ENCODE assay signal across 8 cellular contexts in the genomic region with DNA sequence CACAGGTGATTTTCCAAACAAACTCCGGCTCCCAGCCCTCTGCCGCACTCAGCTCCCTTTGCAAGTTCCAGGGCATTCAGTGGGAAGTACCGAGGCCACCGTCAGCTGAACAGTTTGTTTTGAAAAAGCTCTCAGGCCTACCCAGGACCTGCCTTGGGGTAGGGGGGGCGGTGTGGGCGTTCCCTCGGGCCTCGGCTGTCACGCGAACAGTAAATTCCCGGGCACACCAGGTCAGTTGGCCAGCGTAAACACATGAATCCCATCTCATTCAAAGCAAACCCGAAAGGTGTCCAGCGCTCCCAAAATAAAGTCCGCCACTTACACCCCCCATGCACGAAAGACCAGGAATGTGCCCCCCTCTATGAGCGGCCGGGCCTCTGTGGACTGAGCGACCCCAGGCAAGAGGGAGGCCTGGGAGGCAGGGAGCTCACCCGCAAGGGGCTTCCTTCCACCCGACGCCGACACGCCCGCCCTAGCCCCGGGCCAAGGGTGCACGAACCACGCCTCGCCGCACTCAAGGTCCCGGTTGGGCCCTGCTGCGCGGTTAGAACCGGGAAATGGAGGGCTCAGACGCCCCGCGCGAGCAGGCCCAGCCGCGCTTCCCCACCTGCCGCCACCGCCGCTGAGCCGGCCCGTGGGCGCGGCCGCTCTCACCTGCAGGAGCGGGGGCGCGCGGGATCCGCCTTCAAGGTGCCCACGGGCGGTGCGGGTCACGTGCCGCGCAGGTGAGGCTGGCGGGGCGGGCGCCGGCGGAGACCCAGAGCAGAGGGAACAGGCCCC. TPM values are rescaled to one million over a fixed set of nuclear protein-coding genes. Genes with fewer than 3 reads are reported as not detected.
A peak's percentile ranks its signal among the peaks of the same experiment; 100 is the strongest.
DNase-seq lines count a peak whose midpoint lies in the region; ATAC-seq and TF ChIP-seq lines count a peak whose summit lies in the region.

Gene WDSUB1, minus strand, starts transcription at position 775 of the 780 bp plus-strand sequence. CDS start 3,634 bp downstream, outside the sequence.

- ATAC-seq in GM23338 (peak; percentile 82), right lobe of liver (peak; percentile 44 to 56 (median 52))

- H3K36me3 ChIP-seq in GM23338 (ENCODE audit: insufficient read depth) (no peaks in the 10 kb centered on the region), right lobe of liver (no peaks in the 10 kb centered on the region)

- H3K4me3 Mint-ChIP-seq in GM23338, result peak within 1 kb of the TSS; percentile 89

- H3K9me3 ChIP-seq in right lobe of liver, result no peaks in the 10 kb centered on the region

- WGBS in right lobe of liver (ENCODE audit: insufficient coverage, low coverage, low lambda C conversion rate, missing lambda C conversion rate), result 0% methylated on average over 22 of the region's 64 CpGs

- H3K9me3 Mint-ChIP-seq in GM23338, result no peaks in the 10 kb centered on the region

- H3K4me2 ChIP-seq in GM23338, result peak within 1 kb of the TSS; percentile 96

- no peaks in the 10 kb centered on the region; the same call in 1 of the 2 replicates for H3K4me1 ChIP-seq in GM23338 (ENCODE audit: insufficient read depth)
- peaks cover 0 to 5% (median 0%) of the 10 kb centered on the region in 4 donors for H3K4me1 ChIP-seq in right lobe of liver

- peak within 1 kb of the TSS; percentile 93 for H3K27ac ChIP-seq in GM23338 (ENCODE audit: low read depth)
- peak within 1 kb of the TSS; percentile 36 to 97 (median 92) for H3K27ac ChIP-seq in dorsolateral prefrontal cortex
- peak within 1 kb of the TSS; percentile 76 to 87 (median 83) for H3K27ac ChIP-seq in right lobe of liver

- 0 out of 2 replicates have a peak, but pooled peaks cover 4% of the 10 kb centered on the region for H3F3A ChIP-seq in GM23338 (replicated peaks; ENCODE audit: low read depth)

- TF ChIP-seq POLR2A in right lobe of liver (IDR thresholded peaks at IDR 0.05), result no peak

- intact Hi-C loops in dorsolateral prefrontal cortex (cut with DNase I) (loop anchor here (5.0 to 10.0 kb wide), 6 partner anchors 34 to 426 kb away; partner anchors contain the start of genes BAZ2B (in 1 of the 2) and MARCHF7 (in 1 of the 2)), right lobe of liver (cut with DNase I) (no loop called here)

- no peaks in the 10 kb centered on the region for H3K36me3 Mint-ChIP-seq in GM23338 (ENCODE audit: low read depth)

- peaks cover 16% of the 10 kb centered on the region for H3K27me3 Mint-ChIP-seq in GM23338 (ENCODE audit: insufficient read depth, low read depth, poor library complexity)

- peak within 1 kb of the TSS; percentile 97 for H2AFZ ChIP-seq in GM23338

- H3K4me3 ChIP-seq in GM23338 (peak within 1 kb of the TSS; percentile 91), dorsolateral prefrontal cortex (peak within 1 kb of the TSS; percentile 69 to 100 (median 94)), right lobe of liver (peak within 1 kb of the TSS; percentile 92 to 97 (median 95))

- H3K4me1 Mint-ChIP-seq in GM23338, result peaks cover 10% of the 10 kb centered on the region; the same call in 2 of the 3 replicates

- H3K27ac Mint-ChIP-seq in GM23338, result peak within 1 kb of the TSS; percentile 99

- DNase-seq in GF-D8 (lab: John Stamatoyannopoulos, UW) (peak; percentile 11), GM23338 (ENCODE audit: low spot score) (peak; percentile 75), LoVo (ENCODE audit: low spot score) (peak; percentile 27), UCSD-AML1 (lab: John Stamatoyannopoulos, UW; ENCODE audit: unreplicated experiment) (peak; percentile 57), dorsolateral prefrontal cortex (peak; percentile 31 to 78 (median 54)), right lobe of liver (peak; percentile 74 to 75 (median 75))
- peak in 2 of 3 experiments; percentile 2 to 18 for DNase-seq in stimulated activated CD4-positive, alpha-beta T cell treated with anti-CD3 and anti-CD28 coated beads, TNF-alpha, amount 100 ng/mL, for 4 hours (ENCODE audit: low read depth in 3 of 3)
- DNase-seq in effector CD8-positive, alpha-beta T cell (lab: John Stamatoyannopoulos, UW), result no peak

- H3K9me2 ChIP-seq in GM23338 (ENCODE audit: insufficient read depth), result no peaks in the 10 kb centered on the region

- H3K27me3 ChIP-seq in GM23338 (ENCODE audit: insufficient read depth) (no peaks in the 10 kb centered on the region), dorsolateral prefrontal cortex (no peaks in the 10 kb centered on the region), right lobe of liver (no peaks in the 10 kb centered on the region)

- TF ChIP-seq CTCF in GM23338 (conservative IDR thresholded peaks at IDR 0.05; ENCODE audit: low read depth in 2 of 2) (no peak), dorsolateral prefrontal cortex (IDR thresholded peaks at IDR 0.05 in 54 of 56, conservative IDR thresholded peaks at IDR 0.05 in 2 of 56; ENCODE audit: low read depth in 1 of 56, partially characterized antibody in 56 of 56) (no peak), right lobe of liver (IDR thresholded peaks at IDR 0.05) (no peak)

- peaks cover 11% of the 10 kb centered on the region for H3K79me2 ChIP-seq in GM23338 (replicated peaks; ENCODE audit: insufficient read depth)

- no peaks in the 10 kb centered on the region for H4K20me1 ChIP-seq in GM23338 (replicated peaks; ENCODE audit: insufficient read depth)

TF ChIP-seq in GM23338, 12 proteins besides CTCF, POLR2A, EP300 and RAD21 (continues in another document):
- TF ChIP-seq STAT1 (IDR thresholded peaks at IDR 0.05; ENCODE audit: unreplicated experiment) (no peak), EZH2phosphoT487 (IDR thresholded peaks at IDR 0.05; ENCODE audit: unreplicated experiment) (no peak), REST (IDR thresholded peaks at IDR 0.05; ENCODE audit: unreplicated experiment) (no peak), ZNF114 (CRISPR knock-in tag; IDR thresholded peaks at IDR 0.05) (no peak), EZH2 (IDR thresholded peaks at IDR 0.05; ENCODE audit: low read depth, unreplicated experiment) (no peak)

RNA-seq across cellular contexts. Expression of gene WDSUB1, which starts in this region (rescaled TPM):
- total RNA-seq in GM23338 (2014; rRNA removed; shearing (Covaris generic)), result 6.3 and 9.9 TPM in 2 replicates
- 12.2 and 14.9 TPM in 2 replicates for polyA plus RNA-seq in GM23338 (2016; fragmentation: Nextera tagmentation; extraction: Ambion mirVana)
- total RNA-seq in dorsolateral prefrontal cortex (10 to 100 TPM in 114 of 120 experiments, 1 to 10 TPM in 6; 8.6 to 20.5 (median 13.3) TPM), right lobe of liver (1 to 10 TPM; 2.2 to 4.3 (median 3.2) TPM)

Comparison
In these comparisons a context has a peak if more than half of its experiments do, and no peak if none do; other contexts are left out.
1. intact Hi-C loops: an anchor here in dorsolateral prefrontal cortex (5.0 to 10.0 kb wide); none called in right lobe of liver.